In genomic region chr2:170344663-170345099, GRCh38 we compare ENCODE assay signal across 1 cellular context.
TF ChIP-seq lines count a peak whose summit lies in the region.

No MANE protein-coding gene starts in this region.

TF ChIP-seq in K562, 482 proteins besides CTCF, POLR2A, EP300 and RAD21 (continued from another document):
- TF ChIP-seq, protein P1, sequence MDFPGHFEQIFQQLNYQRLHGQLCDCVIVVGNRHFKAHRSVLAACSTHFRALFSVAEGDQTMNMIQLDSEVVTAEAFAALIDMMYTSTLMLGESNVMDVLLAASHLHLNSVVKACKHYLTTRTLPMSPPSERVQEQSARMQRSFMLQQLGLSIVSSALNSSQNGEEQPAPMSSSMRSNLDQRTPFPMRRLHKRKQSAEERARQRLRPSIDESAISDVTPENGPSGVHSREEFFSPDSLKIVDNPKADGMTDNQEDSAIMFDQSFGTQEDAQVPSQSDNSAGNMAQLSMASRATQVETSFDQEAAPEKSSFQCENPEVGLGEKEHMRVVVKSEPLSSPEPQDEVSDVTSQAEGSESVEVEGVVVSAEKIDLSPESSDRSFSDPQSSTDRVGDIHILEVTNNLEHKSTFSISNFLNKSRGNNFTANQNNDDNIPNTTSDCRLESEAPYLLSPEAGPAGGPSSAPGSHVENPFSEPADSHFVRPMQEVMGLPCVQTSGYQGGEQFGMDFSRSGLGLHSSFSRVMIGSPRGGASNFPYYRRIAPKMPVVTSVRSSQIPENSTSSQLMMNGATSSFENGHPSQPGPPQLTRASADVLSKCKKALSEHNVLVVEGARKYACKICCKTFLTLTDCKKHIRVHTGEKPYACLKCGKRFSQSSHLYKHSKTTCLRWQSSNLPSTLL (IDR thresholded peaks at IDR 0.05): no peak
- TF ChIP-seq CBX2 (IDR thresholded peaks at IDR 0.05; ENCODE audit: insufficient read depth, low read length, poor library complexity, severe bottlenecking): no peak
- TF ChIP-seq ZNF764 (CRISPR knock-in tag; IDR thresholded peaks at IDR 0.05; ENCODE audit: low read depth): no peak
- TF ChIP-seq BRCA1 (IDR thresholded peaks at IDR 0.05): no peak
- no peak for TF ChIP-seq BRCA1 (CRISPR knock-in tag; IDR thresholded peaks at IDR 0.05)
- no peak for TF ChIP-seq MXD1 (CRISPR knock-in tag; IDR thresholded peaks at IDR 0.05; ENCODE audit: borderline replicate concordance, poor library complexity, severe bottlenecking)
- TF ChIP-seq PHTF2 (CRISPR knock-in tag; IDR thresholded peaks at IDR 0.05): no peak
- no peak for TF ChIP-seq MYNN (IDR thresholded peaks at IDR 0.05)
- TF ChIP-seq MYNN (CRISPR knock-in tag; IDR thresholded peaks at IDR 0.05): no peak
- no peak for TF ChIP-seq CHD4 (IDR thresholded peaks at IDR 0.05; ENCODE audit: insufficient read depth, insufficient replicate concordance, low read depth, low read length, poor library complexity, severe bottlenecking)
- TF ChIP-seq RBM39 (optimal IDR thresholded peaks at IDR 0.05; ENCODE audit: low read depth, low read length): no peak
- TF ChIP-seq TAF15 (IDR thresholded peaks at IDR 0.05; ENCODE audit: low read depth, low read length): no peak
- TF ChIP-seq NR2F6 (CRISPR knock-in tag; IDR thresholded peaks at IDR 0.05): no peak
- TF ChIP-seq SIX5 (IDR thresholded peaks at IDR 0.05; ENCODE audit: borderline replicate concordance in 1 of 2, insufficient read depth in 1 of 2, low read depth in 1 of 2, low read length in 2 of 2): no peak
- no peak for TF ChIP-seq CBX5 (IDR thresholded peaks at IDR 0.05; ENCODE audit: borderline replicate concordance, low read depth)
- no peak for TF ChIP-seq LARP7 (IDR thresholded peaks at IDR 0.05)
- TF ChIP-seq ADNP (tag; IDR thresholded peaks at IDR 0.05): no peak
- TF ChIP-seq NCOA1 (IDR thresholded peaks at IDR 0.05; ENCODE audit: low read depth): no peak
- TF ChIP-seq ARID4B (CRISPR knock-in tag; IDR thresholded peaks at IDR 0.05): no peak
- no peak for TF ChIP-seq ZNF354B (CRISPR knock-in tag; IDR thresholded peaks at IDR 0.05)
- no peak for TF ChIP-seq ESRRA (IDR thresholded peaks at IDR 0.05; ENCODE audit: borderline replicate concordance, low read depth)
- TF ChIP-seq SETDB1 (IDR thresholded peaks at IDR 0.05; ENCODE audit: low read length): no peak
- TF ChIP-seq SRF (CRISPR knock-in tag; IDR thresholded peaks at IDR 0.05): no peak
- peak; percentile 79; the same call in 1 of the 2 replicates for TF ChIP-seq MEF2D (tag; conservative IDR thresholded peaks at IDR 0.05; ENCODE audit: low read depth)
- TF ChIP-seq, protein P2, sequence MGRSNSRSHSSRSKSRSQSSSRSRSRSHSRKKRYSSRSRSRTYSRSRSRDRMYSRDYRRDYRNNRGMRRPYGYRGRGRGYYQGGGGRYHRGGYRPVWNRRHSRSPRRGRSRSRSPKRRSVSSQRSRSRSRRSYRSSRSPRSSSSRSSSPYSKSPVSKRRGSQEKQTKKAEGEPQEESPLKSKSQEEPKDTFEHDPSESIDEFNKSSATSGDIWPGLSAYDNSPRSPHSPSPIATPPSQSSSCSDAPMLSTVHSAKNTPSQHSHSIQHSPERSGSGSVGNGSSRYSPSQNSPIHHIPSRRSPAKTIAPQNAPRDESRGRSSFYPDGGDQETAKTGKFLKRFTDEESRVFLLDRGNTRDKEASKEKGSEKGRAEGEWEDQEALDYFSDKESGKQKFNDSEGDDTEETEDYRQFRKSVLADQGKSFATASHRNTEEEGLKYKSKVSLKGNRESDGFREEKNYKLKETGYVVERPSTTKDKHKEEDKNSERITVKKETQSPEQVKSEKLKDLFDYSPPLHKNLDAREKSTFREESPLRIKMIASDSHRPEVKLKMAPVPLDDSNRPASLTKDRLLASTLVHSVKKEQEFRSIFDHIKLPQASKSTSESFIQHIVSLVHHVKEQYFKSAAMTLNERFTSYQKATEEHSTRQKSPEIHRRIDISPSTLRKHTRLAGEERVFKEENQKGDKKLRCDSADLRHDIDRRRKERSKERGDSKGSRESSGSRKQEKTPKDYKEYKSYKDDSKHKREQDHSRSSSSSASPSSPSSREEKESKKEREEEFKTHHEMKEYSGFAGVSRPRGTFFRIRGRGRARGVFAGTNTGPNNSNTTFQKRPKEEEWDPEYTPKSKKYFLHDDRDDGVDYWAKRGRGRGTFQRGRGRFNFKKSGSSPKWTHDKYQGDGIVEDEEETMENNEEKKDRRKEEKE (IDR thresholded peaks at IDR 0.05; ENCODE audit: borderline replicate concordance in 1 of 2, control insufficient read depth in 1 of 2, low read depth in 2 of 2, low read length in 1 of 2): no peak
- no peak for TF ChIP-seq CXXC5 (CRISPR knock-in tag; IDR thresholded peaks at IDR 0.05)
- no peak for TF ChIP-seq SP2 (IDR thresholded peaks at IDR 0.05; ENCODE audit: extremely low read depth, low read depth, low read length, poor library complexity, severe bottlenecking)
- TF ChIP-seq ZNF263 (CRISPR knock-in tag; IDR thresholded peaks at IDR 0.05; ENCODE audit: borderline replicate concordance): no peak
- TF ChIP-seq, protein P3, sequence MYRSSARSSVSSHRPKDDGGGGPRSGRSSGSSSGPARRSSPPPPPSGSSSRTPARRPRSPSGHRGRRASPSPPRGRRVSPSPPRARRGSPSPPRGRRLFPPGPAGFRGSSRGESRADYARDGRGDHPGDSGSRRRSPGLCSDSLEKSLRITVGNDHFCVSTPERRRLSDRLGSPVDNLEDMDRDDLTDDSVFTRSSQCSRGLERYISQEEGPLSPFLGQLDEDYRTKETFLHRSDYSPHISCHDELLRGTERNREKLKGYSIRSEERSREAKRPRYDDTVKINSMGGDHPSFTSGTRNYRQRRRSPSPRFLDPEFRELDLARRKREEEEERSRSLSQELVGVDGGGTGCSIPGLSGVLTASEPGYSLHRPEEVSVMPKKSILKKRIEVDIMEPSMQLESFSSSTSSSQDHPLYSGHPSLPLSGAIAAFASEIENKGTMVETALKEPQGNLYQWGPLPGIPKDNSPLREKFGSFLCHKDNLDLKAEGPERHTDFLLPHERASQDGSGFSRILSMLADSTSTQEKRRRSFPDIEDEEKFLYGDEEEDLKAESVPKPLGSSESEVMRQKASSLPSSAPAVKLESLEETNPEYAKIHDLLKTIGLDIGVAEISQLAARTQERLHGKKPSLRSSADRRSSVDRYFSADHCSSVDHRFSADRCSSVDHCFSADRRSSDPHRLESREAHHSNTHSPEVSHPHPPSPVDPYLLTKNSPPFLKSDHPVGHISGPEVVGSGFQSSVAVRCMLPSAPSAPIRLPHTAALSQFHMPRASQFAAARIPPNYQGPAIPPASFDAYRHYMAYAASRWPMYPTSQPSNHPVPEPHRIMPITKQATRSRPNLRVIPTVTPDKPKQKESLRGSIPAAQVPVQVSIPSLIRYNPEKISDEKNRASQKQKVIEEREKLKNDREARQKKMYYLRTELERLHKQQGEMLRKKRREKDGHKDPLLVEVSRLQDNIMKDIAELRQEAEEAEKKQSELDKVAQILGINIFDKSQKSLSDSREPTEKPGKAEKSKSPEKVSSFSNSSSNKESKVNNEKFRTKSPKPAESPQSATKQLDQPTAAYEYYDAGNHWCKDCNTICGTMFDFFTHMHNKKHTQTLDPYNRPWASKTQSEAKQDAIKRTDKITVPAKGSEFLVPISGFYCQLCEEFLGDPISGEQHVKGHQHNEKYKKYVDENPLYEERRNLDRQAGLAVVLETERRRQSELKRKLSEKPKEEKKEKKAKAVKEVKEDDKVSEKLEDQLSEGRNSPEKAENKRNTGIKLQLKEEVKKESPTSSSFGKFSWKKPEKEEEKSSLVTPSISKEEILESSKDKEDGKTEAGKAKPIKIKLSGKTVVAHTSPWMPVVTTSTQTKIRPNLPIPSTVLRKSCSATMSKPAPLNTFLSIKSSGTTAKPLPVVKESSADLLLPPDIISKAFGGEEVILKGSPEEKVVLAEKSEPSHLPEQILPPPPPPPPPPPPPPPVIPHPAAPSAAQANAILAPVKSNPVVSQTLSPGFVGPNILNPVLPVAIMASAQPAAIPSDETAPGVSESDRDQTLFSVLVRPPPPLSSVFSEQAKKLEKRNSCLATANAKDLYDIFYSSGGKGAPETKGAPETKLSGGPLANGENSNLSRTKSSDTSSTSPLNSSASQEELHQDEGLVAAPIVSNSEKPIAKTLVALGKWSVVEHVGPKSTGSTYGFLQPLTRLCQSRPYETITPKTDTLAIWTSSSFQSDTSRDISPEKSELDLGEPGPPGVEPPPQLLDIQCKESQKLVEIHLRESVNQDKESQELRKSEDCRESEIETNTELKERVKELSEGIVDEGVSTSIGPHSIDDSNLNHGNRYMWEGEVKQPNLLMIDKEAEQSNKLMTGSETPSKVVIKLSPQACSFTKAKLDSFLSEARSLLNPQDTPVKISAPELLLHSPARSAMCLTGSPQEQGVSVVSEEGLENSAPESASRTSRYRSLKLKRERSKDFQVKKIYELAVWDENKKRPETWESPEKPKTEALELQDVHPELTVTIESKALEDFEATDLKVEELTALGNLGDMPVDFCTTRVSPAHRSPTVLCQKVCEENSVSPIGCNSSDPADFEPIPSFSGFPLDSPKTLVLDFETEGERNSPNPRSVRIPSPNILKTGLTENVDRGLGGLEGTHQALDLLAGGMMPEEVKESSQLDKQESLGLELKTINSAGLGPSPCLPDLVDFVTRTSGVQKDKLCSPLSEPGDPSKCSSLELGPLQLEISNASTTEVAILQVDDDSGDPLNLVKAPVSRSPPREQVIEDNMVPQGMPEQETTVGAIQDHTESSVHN (IDR thresholded peaks at IDR 0.05; ENCODE audit: borderline replicate concordance in 1 of 2, low read depth in 1 of 2): no peak
- TF ChIP-seq GTF2E2 (tag; IDR thresholded peaks at IDR 0.05): no peak
- TF ChIP-seq, protein P4, sequence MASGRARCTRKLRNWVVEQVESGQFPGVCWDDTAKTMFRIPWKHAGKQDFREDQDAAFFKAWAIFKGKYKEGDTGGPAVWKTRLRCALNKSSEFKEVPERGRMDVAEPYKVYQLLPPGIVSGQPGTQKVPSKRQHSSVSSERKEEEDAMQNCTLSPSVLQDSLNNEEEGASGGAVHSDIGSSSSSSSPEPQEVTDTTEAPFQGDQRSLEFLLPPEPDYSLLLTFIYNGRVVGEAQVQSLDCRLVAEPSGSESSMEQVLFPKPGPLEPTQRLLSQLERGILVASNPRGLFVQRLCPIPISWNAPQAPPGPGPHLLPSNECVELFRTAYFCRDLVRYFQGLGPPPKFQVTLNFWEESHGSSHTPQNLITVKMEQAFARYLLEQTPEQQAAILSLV (tag; IDR thresholded peaks at IDR 0.05): peak; percentile 52; the same call in 1 of the 2 replicates
- TF ChIP-seq HDAC6 (IDR thresholded peaks at IDR 0.05; ENCODE audit: low read depth, low read length): no peak
- TF ChIP-seq TEAD2 (tag; IDR thresholded peaks at IDR 0.05): no peak
- TF ChIP-seq ARID2 (IDR thresholded peaks at IDR 0.05): no peak
